1 cellular context compared by ENCODE assay signal in the genomic region with DNA sequence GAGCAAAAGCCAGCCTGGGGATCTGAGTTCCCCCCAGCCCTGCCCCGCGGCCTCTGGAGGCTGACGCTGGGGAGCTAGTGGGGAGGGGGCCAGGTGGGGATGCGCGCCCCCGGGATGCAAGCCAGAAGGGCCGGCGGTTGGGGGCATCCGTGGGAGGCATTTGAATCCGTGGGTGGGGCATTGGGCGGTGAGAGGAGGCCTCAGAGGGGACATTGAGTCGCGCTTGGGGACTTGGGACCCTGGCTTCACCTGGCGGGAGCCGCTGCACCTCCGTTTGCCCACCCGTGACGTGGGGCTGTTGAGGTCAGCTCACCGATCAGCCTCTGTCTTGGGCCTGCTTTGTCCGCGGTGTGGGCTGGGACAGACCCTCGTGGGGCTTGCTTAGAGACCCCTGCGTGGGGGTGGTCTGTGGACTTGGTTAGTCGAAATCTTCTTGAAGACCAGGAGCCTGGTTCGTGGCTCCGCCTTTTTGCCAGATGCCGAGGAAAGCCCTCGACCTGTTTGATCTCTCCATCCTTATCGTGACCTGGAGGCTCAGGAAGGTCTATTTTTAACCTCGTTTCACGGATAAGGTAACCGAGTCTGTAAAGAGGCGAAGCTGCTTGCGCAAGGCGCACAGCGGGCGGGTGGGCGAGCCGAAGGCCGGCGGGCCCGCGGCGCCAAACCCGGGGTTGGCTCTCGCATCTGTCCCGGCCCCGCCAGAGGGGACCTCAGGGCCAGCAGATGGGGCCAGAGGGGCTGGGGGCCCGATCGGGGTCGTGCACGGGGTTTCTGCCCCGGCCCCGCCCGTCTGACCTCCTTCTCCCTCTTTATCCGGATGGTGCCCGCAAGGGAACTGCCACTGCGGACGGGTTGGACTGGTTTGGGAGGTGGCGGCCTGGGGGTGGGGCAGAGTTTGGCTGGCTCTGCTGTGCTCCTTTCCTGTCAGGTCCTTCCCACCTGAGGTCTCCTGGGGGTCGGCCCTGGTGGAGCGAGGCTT.
TF ChIP-seq lines count a peak whose summit lies in the region.

No MANE protein-coding gene starts in this region.

TF ChIP-seq in H1, 55 proteins besides CTCF, POLR2A, EP300 and RAD21:
- TF ChIP-seq TAF1 (IDR thresholded peaks at IDR 0.05; ENCODE audit: low read depth, low read length) (0 out of 2 replicates have a peak, but pooled peaks have one; percentile 21), SP1 (IDR thresholded peaks at IDR 0.05; ENCODE audit: low read depth, low read length) (peak; percentile 44; the same call in 1 of the 2 replicates), ASH2L (IDR thresholded peaks at IDR 0.05; ENCODE audit: low read length) (peak; percentile 79), BRCA1 (IDR thresholded peaks at IDR 0.05; ENCODE audit: low read depth, low read length) (no peak), BACH1 (IDR thresholded peaks at IDR 0.05; ENCODE audit: low read length) (peak; percentile 45), CEBPB (IDR thresholded peaks at IDR 0.05; ENCODE audit: low read depth, low read length) (peak; percentile 95), NRF1 (IDR thresholded peaks at IDR 0.05; ENCODE audit: low read depth, low read length) (no peak), KDM4A (IDR thresholded peaks at IDR 0.05; ENCODE audit: low read depth, low read length, severe bottlenecking) (peak; percentile 16), RBBP5 (IDR thresholded peaks at IDR 0.05; ENCODE audit: borderline replicate concordance, low read depth, low read length) (peak; percentile 32; the same call in 1 of the 2 replicates)
- TF ChIP-seq, protein P1, sequence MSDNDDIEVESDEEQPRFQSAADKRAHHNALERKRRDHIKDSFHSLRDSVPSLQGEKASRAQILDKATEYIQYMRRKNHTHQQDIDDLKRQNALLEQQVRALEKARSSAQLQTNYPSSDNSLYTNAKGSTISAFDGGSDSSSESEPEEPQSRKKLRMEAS (IDR thresholded peaks at IDR 0.05): 0 out of 2 replicates have a peak, but pooled peaks have one; percentile 9
